In genomic region chr7:153398789-153399553, GRCh38 we compare ENCODE assay signal across 40 cellular contexts.
"Had no signal": no experiment of that assay in that cellular context is flagged by ENCODE, and none has a peak within 500 bp of the region (broad histone marks: within the 10 kb centered on the region; RNA-seq: fewer than 3 reads in every experiment).

No MANE protein-coding gene starts in this region.

- DNase-seq: activated effector memory CD4-positive, alpha-beta T cell treated with anti-CD3 and anti-CD28 coated beads, Interleukin-2, amount 50 U/mL, for 16 hours; activated effector memory CD4-positive, alpha-beta T cell treated with Interleukin-2 at 50 U/mL for 16 hours; activated gamma-delta T cell; activated gamma-delta T cell treated with Interleukin-2 at 50 U/mL for 16 hours; activated naive CD4-positive, alpha-beta T cell; activated naive CD4-positive, alpha-beta T cell treated with anti-CD3 and anti-CD28 coated beads for 36 hours; activated naive CD4-positive, alpha-beta T cell treated with anti-CD3 and anti-CD28 coated beads, Interleukin-2, amount 10 ng/mL, durations not matched to agents 7 days and 5 days; activated naive CD4-positive, alpha-beta T cell treated with anti-CD3 and anti-CD28 coated beads, Interleukin-2, amount 50 U/mL, for 16 hours; activated naive CD4-positive, alpha-beta T cell treated with Interleukin-2 at 50 U/mL for 16 hours; activated naive CD8-positive, alpha-beta T cell treated with anti-CD3 and anti-CD28 coated beads for 36 hours; activated naive CD8-positive, alpha-beta T cell treated with anti-CD3 and anti-CD28 coated beads, Interleukin-2, amount 10 ng/mL, durations not matched to agents 7 days and 5 days; activated naive CD8-positive, alpha-beta T cell treated with anti-CD3 and anti-CD28 coated beads, Interleukin-2, amount 50 U/mL, for 24 hours; activated T-cell treated with anti-CD3 and anti-CD28 coated beads, Interleukin-2, amount 50 U/mL, for 1 hour; activated T-cell treated with anti-CD3 and anti-CD28 coated beads, Interleukin-2, amount 50 U/mL, for 24 hours; activated T-cell treated with anti-CD3 and anti-CD28 coated beads, Interleukin-2, amount 50 U/mL, for 4 hours; activated T-cell treated with anti-CD3 and anti-CD28 coated beads, Interleukin-2, amount 50 U/mL, for 48 hours; activated T-cell treated with anti-CD3 and anti-CD28 coated beads, Interleukin-2, amount 50 U/mL, for 72 hours; adrenal gland; amniotic stem cell; amygdala; anterior cingulate cortex; aorta; body of pancreas; brain microvascular endothelial cell; caudate nucleus; central memory CD4-positive, alpha-beta T cell; cerebellar nuclear complex had no signal

- H3K27me3 Mint-ChIP-seq: activated naive CD4-positive, alpha-beta T cell treated with anti-CD3 and anti-CD28 coated beads, Interleukin-2, amount 10 ng/mL, durations not matched to agents 7 days and 5 days; activated naive CD4-positive, alpha-beta T cell treated with anti-CD3 and anti-CD28 coated beads, Interleukin-2, amount 50 U/mL, for 24 hours; activated naive CD8-positive, alpha-beta T cell; activated naive CD8-positive, alpha-beta T cell treated with anti-CD3 and anti-CD28 coated beads for 36 hours; activated naive CD8-positive, alpha-beta T cell treated with anti-CD3 and anti-CD28 coated beads, Interleukin-2, amount 10 ng/mL, durations not matched to agents 7 days and 5 days; activated naive CD8-positive, alpha-beta T cell treated with anti-CD3 and anti-CD28 coated beads, Interleukin-2, amount 50 U/mL, for 24 hours; activated T-cell treated with anti-CD3 and anti-CD28 coated beads, Interleukin-2, amount 50 U/mL, for 24 hours; activated T-helper 17 cell treated with anti-CD3 and anti-CD28 coated beads, Interleukin-2, amount 50 U/mL, for 72 hours; central memory CD8-positive, alpha-beta T cell had no signal

- H3K4me3 ChIP-seq: adrenal gland, ascending aorta, body of pancreas, breast epithelium, cardiac muscle cell had no signal

- H3K4me1 Mint-ChIP-seq: activated naive CD4-positive, alpha-beta T cell treated with anti-CD3 and anti-CD28 coated beads, Interleukin-2, amount 10 ng/mL, durations not matched to agents 7 days and 5 days; activated naive CD4-positive, alpha-beta T cell treated with anti-CD3 and anti-CD28 coated beads, Interleukin-2, amount 50 U/mL, for 24 hours; activated naive CD8-positive, alpha-beta T cell treated with anti-CD3 and anti-CD28 coated beads for 36 hours; activated naive CD8-positive, alpha-beta T cell treated with anti-CD3 and anti-CD28 coated beads, Interleukin-2, amount 10 ng/mL, durations not matched to agents 7 days and 5 days; activated naive CD8-positive, alpha-beta T cell treated with anti-CD3 and anti-CD28 coated beads, Interleukin-2, amount 50 U/mL, for 24 hours; activated T-helper 17 cell treated with anti-CD3 and anti-CD28 coated beads, Interleukin-2, amount 50 U/mL, for 72 hours; brain; central memory CD8-positive, alpha-beta T cell had no signal

- FAIRE-seq: astrocyte, bronchial epithelial cell had no signal

- H3K27me3 ChIP-seq: adrenal gland, ascending aorta, body of pancreas, brain microvascular endothelial cell, breast epithelium, cardiac muscle cell had no signal

- H3K36me3 Mint-ChIP-seq: activated naive CD4-positive, alpha-beta T cell treated with anti-CD3 and anti-CD28 coated beads, Interleukin-2, amount 10 ng/mL, durations not matched to agents 7 days and 5 days; activated naive CD4-positive, alpha-beta T cell treated with anti-CD3 and anti-CD28 coated beads, Interleukin-2, amount 50 U/mL, for 24 hours; activated naive CD4-positive, alpha-beta T cell treated with anti-CD3 and anti-CD28 coated beads, Interleukin-2, amount 50 U/mL, for 72 hours; activated naive CD8-positive, alpha-beta T cell; activated naive CD8-positive, alpha-beta T cell treated with anti-CD3 and anti-CD28 coated beads for 36 hours; activated naive CD8-positive, alpha-beta T cell treated with anti-CD3 and anti-CD28 coated beads, Interleukin-2, amount 10 ng/mL, durations not matched to agents 7 days and 5 days; brain had no signal

- H3K4me3 Mint-ChIP-seq: activated naive CD4-positive, alpha-beta T cell treated with anti-CD3 and anti-CD28 coated beads for 36 hours; activated naive CD4-positive, alpha-beta T cell treated with anti-CD3 and anti-CD28 coated beads, Interleukin-2, amount 10 ng/mL, durations not matched to agents 7 days and 5 days; activated naive CD4-positive, alpha-beta T cell treated with anti-CD3 and anti-CD28 coated beads, Interleukin-2, amount 50 U/mL, for 24 hours; activated naive CD8-positive, alpha-beta T cell; activated naive CD8-positive, alpha-beta T cell treated with anti-CD3 and anti-CD28 coated beads for 36 hours; activated naive CD8-positive, alpha-beta T cell treated with anti-CD3 and anti-CD28 coated beads, Interleukin-2, amount 10 ng/mL, durations not matched to agents 7 days and 5 days; activated naive CD8-positive, alpha-beta T cell treated with anti-CD3 and anti-CD28 coated beads, Interleukin-2, amount 50 U/mL, for 24 hours; activated T-cell treated with anti-CD3 and anti-CD28 coated beads, Interleukin-2, amount 50 U/mL, for 24 hours; activated T-cell treated with anti-CD3 and anti-CD28 coated beads, Interleukin-2, amount 50 U/mL, for 4 hours; activated T-cell treated with anti-CD3 and anti-CD28 coated beads, Interleukin-2, amount 50 U/mL, for 72 hours; activated T-helper 1 cell treated with anti-CD3 and anti-CD28 coated beads, Interleukin-12 subunit alpha, Interleukin-12 subunit beta, Interleukin-2, Interleukin-4 antibody, amounts not matched to agents 30 ng/mL and 10 ng/mL and 1 ng/mL, durations not matched to agents 14 hours and 24 hours and 36 hours; activated T-helper 17 cell treated with anti-CD3 and anti-CD28 coated beads, Interleukin-2, amount 50 U/mL, for 72 hours; brain; central memory CD8-positive, alpha-beta T cell had no signal

- H3K4me1 ChIP-seq: adrenal gland, ascending aorta, body of pancreas, breast epithelium had no signal

- ATAC-seq: activated naive CD4-positive, alpha-beta T cell treated with anti-CD3 and anti-CD28 coated beads, Interleukin-2, amount 50 U/mL, for 72 hours; activated naive CD8-positive, alpha-beta T cell treated with anti-CD3 and anti-CD28 coated beads, Interleukin-2, amount 50 U/mL, for 24 hours; activated T-cell treated with anti-CD3 and anti-CD28 coated beads, Interleukin-2, amount 50 U/mL, for 4 hours; activated T-cell treated with anti-CD3 and anti-CD28 coated beads, Interleukin-2, amount 50 U/mL, for 72 hours; activated T-helper 17 cell treated with anti-CD3 and anti-CD28 coated beads, Interleukin-2, amount 50 U/mL, for 72 hours; body of pancreas had no signal

- H3K27ac Mint-ChIP-seq: activated naive CD4-positive, alpha-beta T cell treated with anti-CD3 and anti-CD28 coated beads for 36 hours; activated naive CD4-positive, alpha-beta T cell treated with anti-CD3 and anti-CD28 coated beads, Interleukin-2, amount 10 ng/mL, durations not matched to agents 7 days and 5 days; activated naive CD4-positive, alpha-beta T cell treated with anti-CD3 and anti-CD28 coated beads, Interleukin-2, amount 50 U/mL, for 24 hours; activated naive CD4-positive, alpha-beta T cell treated with anti-CD3 and anti-CD28 coated beads, Interleukin-2, amount 50 U/mL, for 72 hours; activated naive CD8-positive, alpha-beta T cell; activated naive CD8-positive, alpha-beta T cell treated with anti-CD3 and anti-CD28 coated beads for 36 hours; activated naive CD8-positive, alpha-beta T cell treated with anti-CD3 and anti-CD28 coated beads, Interleukin-2, amount 10 ng/mL, durations not matched to agents 7 days and 5 days; activated naive CD8-positive, alpha-beta T cell treated with anti-CD3 and anti-CD28 coated beads, Interleukin-2, amount 50 U/mL, for 24 hours; activated T-cell treated with anti-CD3 and anti-CD28 coated beads, Interleukin-2, amount 50 U/mL, for 24 hours; activated T-cell treated with anti-CD3 and anti-CD28 coated beads, Interleukin-2, amount 50 U/mL, for 72 hours; activated T-helper 1 cell treated with anti-CD3 and anti-CD28 coated beads, Interleukin-12 subunit alpha, Interleukin-12 subunit beta, Interleukin-2, Interleukin-4 antibody, amounts not matched to agents 30 ng/mL and 10 ng/mL and 1 ng/mL, durations not matched to agents 14 hours and 24 hours and 36 hours; activated T-helper 17 cell treated with anti-CD3 and anti-CD28 coated beads, Interleukin-2, amount 50 U/mL, for 72 hours; activated T-helper 2 cell treated with anti-CD3 and anti-CD28 coated beads, Interferon-gamma antibody, Interleukin-2, Interleukin-4, amounts not matched to agents 10 μg/mL and 5 μg/mL and 100 μg/mL, durations not matched to agents 14 hours and 24 hours and 36 hours; brain had no signal

- H3K36me3 ChIP-seq: adrenal gland, ascending aorta, brain microvascular endothelial cell, breast epithelium, cardiac muscle cell had no signal

- H3K9me3 ChIP-seq: adrenal gland, ascending aorta, body of pancreas had no signal

- H3K27ac ChIP-seq: adrenal gland, ascending aorta, body of pancreas, brain microvascular endothelial cell, breast epithelium, cardiac muscle cell had no signal
